Comparison of ENCODE assay signal across 1 cellular context in the genomic region with DNA sequence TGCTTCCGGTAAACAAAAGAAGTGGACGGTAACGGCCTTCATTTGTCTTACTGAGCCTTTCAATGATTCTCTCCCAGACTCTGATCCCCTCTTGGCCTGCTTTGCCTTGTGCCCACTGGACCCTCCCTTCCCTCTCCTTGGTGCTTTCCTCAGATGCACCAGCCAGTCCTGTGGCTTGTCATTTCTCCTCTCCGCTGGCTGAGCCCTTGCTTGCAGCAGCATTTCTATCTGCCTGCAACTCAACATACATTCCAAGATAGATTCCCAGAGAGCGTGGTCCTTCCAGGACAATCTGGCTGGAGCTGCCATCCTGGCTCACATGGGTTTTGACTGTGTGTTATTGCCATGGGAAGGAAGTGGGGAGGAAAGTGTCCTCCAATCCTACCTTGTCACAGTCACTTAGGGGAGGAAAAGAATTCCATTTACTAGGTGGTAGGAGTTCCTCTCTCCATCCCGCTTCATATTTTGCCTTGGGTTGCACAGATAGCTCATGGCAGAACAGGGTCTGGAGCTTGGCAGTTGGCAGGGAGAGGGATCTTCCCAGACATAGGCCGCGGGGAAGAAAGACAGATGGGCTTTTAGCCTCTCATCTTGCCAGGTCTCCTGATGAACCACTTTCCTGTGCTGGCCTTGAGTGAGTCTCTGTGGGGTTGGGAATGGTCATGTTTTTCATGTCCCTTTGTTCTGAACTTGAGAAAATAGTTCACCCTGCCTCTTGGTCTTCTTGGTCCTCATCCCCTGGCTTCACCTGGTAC.
TF ChIP-seq lines count a peak whose summit lies in the region.

No MANE protein-coding gene starts in this region.

TF ChIP-seq in H1, 55 proteins besides CTCF, POLR2A, EP300 and RAD21 (continued from another document):
- TF ChIP-seq SP4 (IDR thresholded peaks at IDR 0.05; ENCODE audit: low read length) = no peak
- TF ChIP-seq POU5F1 (IDR thresholded peaks at IDR 0.05; ENCODE audit: low read depth, low read length) = no peak
- no peak for TF ChIP-seq GTF2F1 (IDR thresholded peaks at IDR 0.05; ENCODE audit: borderline replicate concordance, low read depth, low read length)
- TF ChIP-seq JUND (IDR thresholded peaks at IDR 0.05; ENCODE audit: low read length) = no peak
- TF ChIP-seq TEAD4 (IDR thresholded peaks at IDR 0.05; ENCODE audit: low read depth, low read length) = no peak
- no peak for TF ChIP-seq BRCA1 (IDR thresholded peaks at IDR 0.05; ENCODE audit: low read depth, low read length)
- TF ChIP-seq GABPA (IDR thresholded peaks at IDR 0.05; ENCODE audit: borderline replicate concordance, insufficient read depth, low read length) = no peak
- no peak for TF ChIP-seq SIN3A (conservative IDR thresholded peaks at IDR 0.05 in 1 of 2, IDR thresholded peaks at IDR 0.05 in 1 of 2; ENCODE audit: low read depth in 1 of 2, low read length in 2 of 2)
- TF ChIP-seq SAP30 (IDR thresholded peaks at IDR 0.05; ENCODE audit: insufficient read depth, insufficient replicate concordance, low read length) = no peak
- no peak for TF ChIP-seq CTBP2 (IDR thresholded peaks at IDR 0.05; ENCODE audit: borderline replicate concordance, insufficient read depth, insufficient read length, low read length)
- TF ChIP-seq RBBP5 (IDR thresholded peaks at IDR 0.05; ENCODE audit: borderline replicate concordance, low read depth, low read length) = no peak
TF ChIP-seq in H1: peak in this region for 0.
